1 cellular context compared by ENCODE assay signal in the genomic region with DNA sequence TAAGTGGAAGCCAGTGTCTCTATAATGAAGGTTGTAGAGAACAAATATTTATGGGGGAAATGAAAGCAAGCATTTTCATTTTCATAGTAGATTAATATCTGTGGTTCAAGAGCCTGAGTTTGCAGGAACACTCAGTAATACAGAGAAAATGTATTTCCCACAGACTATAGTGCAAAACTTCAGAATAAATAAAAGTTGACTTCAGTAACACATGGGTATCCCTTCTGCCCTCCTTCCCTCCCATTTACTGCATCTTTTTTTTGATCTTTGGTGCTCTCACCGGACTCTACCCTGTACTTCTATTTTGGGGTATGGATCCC.
TF ChIP-seq lines count a peak whose summit lies in the region.

No MANE protein-coding gene starts in this region.

TF ChIP-seq in WTC11, 78 proteins besides CTCF, POLR2A, EP300 and RAD21 (continued from another document):
- no peak for TF ChIP-seq USF1 (CRISPR knock-in tag; IDR thresholded peaks at IDR 0.05)
- no peak for TF ChIP-seq ZNF532 (CRISPR knock-in tag; IDR thresholded peaks at IDR 0.05; ENCODE audit: borderline replicate concordance)
- no peak for TF ChIP-seq HMGA2 (CRISPR knock-in tag; IDR thresholded peaks at IDR 0.05)
- no peak for TF ChIP-seq FOXK1 (CRISPR knock-in tag; IDR thresholded peaks at IDR 0.05)
- TF ChIP-seq GTF2I (CRISPR knock-in tag; conservative IDR thresholded peaks at IDR 0.05): no peak
- TF ChIP-seq E2F5 (CRISPR knock-in tag; IDR thresholded peaks at IDR 0.05): no peak
- no peak for TF ChIP-seq EMX1 (CRISPR knock-in tag; IDR thresholded peaks at IDR 0.05)
- TF ChIP-seq RORB (CRISPR knock-in tag; IDR thresholded peaks at IDR 0.05): no peak
- no peak for TF ChIP-seq RELA (CRISPR knock-in tag; IDR thresholded peaks at IDR 0.05; ENCODE audit: borderline replicate concordance)
